Comparison of ENCODE assay signal across 8 cellular contexts in the genomic region with DNA sequence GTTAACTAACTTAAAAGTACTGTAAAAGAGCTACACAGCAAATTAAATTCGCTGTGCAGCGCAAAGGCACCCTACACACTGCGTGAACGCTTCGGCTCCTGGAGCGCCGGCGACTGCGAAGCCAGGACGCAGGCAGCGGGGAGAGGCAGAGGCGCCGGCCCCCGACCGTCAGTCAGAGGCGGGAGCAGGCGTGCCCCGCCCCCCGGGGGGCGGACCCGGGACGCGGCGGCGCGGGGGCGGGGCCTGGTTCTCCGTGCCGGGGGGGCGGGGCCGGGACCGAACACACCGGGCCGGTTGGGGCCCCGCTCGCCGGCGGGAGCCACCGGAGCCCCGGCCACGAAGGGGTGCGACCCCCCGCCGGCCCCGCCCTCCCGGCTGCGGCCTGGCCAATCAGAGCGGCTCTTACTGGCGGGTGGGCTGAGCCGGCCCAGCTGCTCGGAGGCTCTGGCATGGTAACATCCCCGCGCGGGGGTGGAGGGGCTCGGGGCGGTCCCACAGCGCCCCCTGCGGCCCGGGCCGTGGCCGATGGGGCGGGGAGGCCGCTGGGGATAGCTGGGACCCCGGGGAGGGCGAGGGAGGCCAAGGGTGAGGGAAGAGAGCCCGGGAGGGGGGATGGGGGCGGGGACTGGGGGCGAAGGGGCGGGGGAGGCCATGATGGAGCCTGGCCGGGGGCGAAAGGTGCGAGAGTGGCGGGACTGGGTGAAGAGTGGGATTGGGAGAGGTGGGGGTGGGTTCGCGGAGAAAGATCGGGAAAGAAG. TPM values are rescaled to one million over a fixed set of nuclear protein-coding genes. Genes with fewer than 3 reads are reported as not detected.
A peak's percentile ranks its signal among the peaks of the same experiment; 100 is the strongest.
DNase-seq lines count a peak whose midpoint lies in the region; ATAC-seq and TF ChIP-seq lines count a peak whose summit lies in the region.

A gene (plus strand): TSS at position 420 of the 758 bp plus-strand sequence. CDS start 30 bp downstream, at position 450.

- peaks cover 48% of the 10 kb centered on the region for H3K4me1 ChIP-seq in DOHH2 (ENCODE audit: control insufficient read depth, low read length)
- peaks cover 21% of the 10 kb centered on the region for H3K4me1 ChIP-seq in Karpas-422 (ENCODE audit: low read length)
- peaks cover 12 to 32% (median 25%) of the 10 kb centered on the region in 4 donors for H3K4me1 ChIP-seq in stomach

- H3K79me2 ChIP-seq in DOHH2 (ENCODE audit: control insufficient read depth, low read length), result no peaks in the 10 kb centered on the region
- H3K79me2 ChIP-seq in Karpas-422 (ENCODE audit: low read length), result no peaks in the 10 kb centered on the region
- no peaks in the 10 kb centered on the region for H3K79me2 ChIP-seq in neural cell (replicated peaks; ENCODE audit: insufficient read depth, low read length)

- H3K36me3 ChIP-seq in DOHH2 (ENCODE audit: control insufficient read depth, low read length) (no peaks in the 10 kb centered on the region), Karpas-422 (ENCODE audit: insufficient read depth, low read length) (no peaks in the 10 kb centered on the region), neural cell (ENCODE audit: insufficient read depth, low read length) (no peaks in the 10 kb centered on the region), stomach (no peaks in the 10 kb centered on the region)

- peak within 1 kb of the TSS; percentile 78 for H3K9ac ChIP-seq in Karpas-422 (ENCODE audit: low read length)
- peak within 1 kb of the TSS; percentile 47 for H3K9ac ChIP-seq in neural cell (ENCODE audit: low read length)

- POLR2A ChIA-PET in RWPE1 (lab: Yijun Ruan, JAX; ENCODE audit: low non-redundant PET), result interaction anchor here (0.6 to 0.7 kb wide), 3 partner anchors 63 to 360 kb away, joined by 3 to 6 read pairs (median 4); no protein-coding TSS in a partner anchor

- peak; percentile 80 for ATAC-seq in GM21723 (IDR thresholded peaks at IDR 0.05; ENCODE audit: unreplicated experiment)

- 1 to 4% (median 2%) methylated on average over 22 to 76 of the region's 76 CpGs for WGBS in stomach, 5 donors

- H2AFZ ChIP-seq in Karpas-422 (ENCODE audit: low read length) (peak within 1 kb of the TSS; percentile 68), neural cell (ENCODE audit: low read depth, low read length) (peak within 1 kb of the TSS; percentile 58)

- H4K20me1 ChIP-seq in DOHH2 (ENCODE audit: control insufficient read depth, insufficient read depth, low read depth, low read length) (no peaks in the 10 kb centered on the region), Karpas-422 (ENCODE audit: insufficient read depth, low read depth, low read length) (no peaks in the 10 kb centered on the region), neural cell (ENCODE audit: insufficient read depth) (no peaks in the 10 kb centered on the region)

- TF ChIP-seq RAD21 in neural cell (conservative IDR thresholded peaks at IDR 0.05), result peak; percentile 8

- CTCF ChIA-PET in RWPE1 (lab: Yijun Ruan, JAX), result interaction anchor here (0.5 to 1.9 kb wide), 7 partner anchors 13 to 461 kb away, joined by 3 to 6 read pairs (median 4); no protein-coding TSS in a partner anchor

- peak; percentile 95 for DNase-seq in Karpas-422
- peak; percentile 95 for DNase-seq in RWPE1 (ENCODE audit: low spot score)
- peak; percentile 79 for DNase-seq in activated T-helper 9 cell treated with anti-CD3 and anti-CD28 coated beads, Interleukin-2, amount 50 U/mL, for 16 hours (ENCODE audit: low read depth)
- peak; percentile 74 for DNase-seq in fibroblast of the aortic adventitia (ENCODE audit: low read depth)
- peak; percentile 93 for DNase-seq in stomach

- TF ChIP-seq POLR2A in stomach (IDR thresholded peaks at IDR 0.05), result peak in 2 of 4 donors; percentile 56 to 80

- H3K27ac ChIP-seq in DOHH2 (ENCODE audit: low read depth, low read length) (peak within 1 kb of the TSS; percentile 91), Karpas-422 (ENCODE audit: low read length) (peak within 1 kb of the TSS; percentile 69), RWPE1 (peak within 1 kb of the TSS; percentile 89), neural cell (ENCODE audit: low read length) (no peak within 1 kb of the TSS), stomach (peak within 1 kb of the TSS; percentile 59 to 91 (median 89))

- intact Hi-C loops in stomach (cut with DNase I; ENCODE audit: low total_unique reads), result no loop called here

- H3K4me3 ChIP-seq in DOHH2 (ENCODE audit: low read length) (peak within 1 kb of the TSS; percentile 79), Karpas-422 (ENCODE audit: low read length) (peak within 1 kb of the TSS; percentile 66), fibroblast of the aortic adventitia (ENCODE audit: low read depth, low read length) (peak within 1 kb of the TSS; percentile 70), neural cell (ENCODE audit: low read length) (peak within 1 kb of the TSS; percentile 86), stomach (peak within 1 kb of the TSS; percentile 62 to 74 (median 64))

- TF ChIP-seq CTCF in DOHH2 (IDR thresholded peaks at IDR 0.05; ENCODE audit: low read depth, low read length, poor library complexity, severe bottlenecking) (peak; percentile 60), RWPE1 (conservative IDR thresholded peaks at IDR 0.05; ENCODE audit: low read depth) (peak; percentile 37), fibroblast of the aortic adventitia (IDR thresholded peaks at IDR 0.05; ENCODE audit: insufficient read depth, low read length) (peak; percentile 48), neural cell (IDR thresholded peaks at IDR 0.05; ENCODE audit: poor library complexity, severe bottlenecking) (peak; percentile 61), stomach (IDR thresholded peaks at IDR 0.05) (peak in 3 of 7 experiments; percentile 36 to 63 (median 40))

- H3K9me3 ChIP-seq in DOHH2 (ENCODE audit: control insufficient read depth, insufficient read depth, low read length) (no peaks in the 10 kb centered on the region), Karpas-422 (ENCODE audit: low read length) (no peaks in the 10 kb centered on the region), neural cell (ENCODE audit: low read length) (no peaks in the 10 kb centered on the region), stomach (no peaks in the 10 kb centered on the region)

- H3K9me2 ChIP-seq in DOHH2 (replicated peaks; ENCODE audit: control insufficient read depth, low read length) (no peaks in the 10 kb centered on the region), Karpas-422 (replicated peaks; ENCODE audit: insufficient read depth, low read length) (no peaks in the 10 kb centered on the region), neural cell (ENCODE audit: insufficient read depth, low read length) (no peaks in the 10 kb centered on the region)

- H3K4me2 ChIP-seq in DOHH2 (ENCODE audit: low read length), result peak within 1 kb of the TSS; percentile 93
- peak within 1 kb of the TSS; percentile 90 for H3K4me2 ChIP-seq in Karpas-422 (ENCODE audit: low read depth, low read length, poor library complexity, severe bottlenecking)
- H3K4me2 ChIP-seq in neural cell (ENCODE audit: low read length), result peak within 1 kb of the TSS; percentile 71

- H3K27me3 ChIP-seq in DOHH2 (ENCODE audit: control insufficient read depth, low read length), result no peaks in the 10 kb centered on the region
- H3K27me3 ChIP-seq in Karpas-422 (ENCODE audit: low read length), result no peaks in the 10 kb centered on the region
- H3K27me3 ChIP-seq in neural cell (ENCODE audit: insufficient read depth, low read depth, low read length), result no peaks in the 10 kb centered on the region
- H3K27me3 ChIP-seq in stomach, result no peaks in the 10 kb centered on the region

- peaks cover 40% of the 10 kb centered on the region for H3F3A ChIP-seq in DOHH2 (ENCODE audit: control insufficient read depth, insufficient read depth)
- no peaks in the 10 kb centered on the region for H3F3A ChIP-seq in neural cell (ENCODE audit: insufficient read depth, low read length, poor library complexity, severe bottlenecking)

- TF ChIP-seq EP300 in neural cell (conservative IDR thresholded peaks at IDR 0.05; ENCODE audit: poor library complexity, severe bottlenecking), result peak; percentile 32
- TF ChIP-seq EP300 in stomach (IDR thresholded peaks at IDR 0.05), result no peak

TF ChIP-seq in neural cell, 6 proteins besides CTCF, POLR2A, EP300 and RAD21:
- TF ChIP-seq MXI1 (conservative IDR thresholded peaks at IDR 0.05; ENCODE audit: poor library complexity, severe bottlenecking), result peak; percentile 71
- TF ChIP-seq, protein P1, sequence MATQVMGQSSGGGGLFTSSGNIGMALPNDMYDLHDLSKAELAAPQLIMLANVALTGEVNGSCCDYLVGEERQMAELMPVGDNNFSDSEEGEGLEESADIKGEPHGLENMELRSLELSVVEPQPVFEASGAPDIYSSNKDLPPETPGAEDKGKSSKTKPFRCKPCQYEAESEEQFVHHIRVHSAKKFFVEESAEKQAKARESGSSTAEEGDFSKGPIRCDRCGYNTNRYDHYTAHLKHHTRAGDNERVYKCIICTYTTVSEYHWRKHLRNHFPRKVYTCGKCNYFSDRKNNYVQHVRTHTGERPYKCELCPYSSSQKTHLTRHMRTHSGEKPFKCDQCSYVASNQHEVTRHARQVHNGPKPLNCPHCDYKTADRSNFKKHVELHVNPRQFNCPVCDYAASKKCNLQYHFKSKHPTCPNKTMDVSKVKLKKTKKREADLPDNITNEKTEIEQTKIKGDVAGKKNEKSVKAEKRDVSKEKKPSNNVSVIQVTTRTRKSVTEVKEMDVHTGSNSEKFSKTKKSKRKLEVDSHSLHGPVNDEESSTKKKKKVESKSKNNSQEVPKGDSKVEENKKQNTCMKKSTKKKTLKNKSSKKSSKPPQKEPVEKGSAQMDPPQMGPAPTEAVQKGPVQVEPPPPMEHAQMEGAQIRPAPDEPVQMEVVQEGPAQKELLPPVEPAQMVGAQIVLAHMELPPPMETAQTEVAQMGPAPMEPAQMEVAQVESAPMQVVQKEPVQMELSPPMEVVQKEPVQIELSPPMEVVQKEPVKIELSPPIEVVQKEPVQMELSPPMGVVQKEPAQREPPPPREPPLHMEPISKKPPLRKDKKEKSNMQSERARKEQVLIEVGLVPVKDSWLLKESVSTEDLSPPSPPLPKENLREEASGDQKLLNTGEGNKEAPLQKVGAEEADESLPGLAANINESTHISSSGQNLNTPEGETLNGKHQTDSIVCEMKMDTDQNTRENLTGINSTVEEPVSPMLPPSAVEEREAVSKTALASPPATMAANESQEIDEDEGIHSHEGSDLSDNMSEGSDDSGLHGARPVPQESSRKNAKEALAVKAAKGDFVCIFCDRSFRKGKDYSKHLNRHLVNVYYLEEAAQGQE (IDR thresholded peaks at IDR 0.05; ENCODE audit: borderline replicate concordance), result no peak
- TF ChIP-seq TAF1 (IDR thresholded peaks at IDR 0.05; ENCODE audit: low read depth), result peak; percentile 38
- TF ChIP-seq SMC3 (conservative IDR thresholded peaks at IDR 0.05; ENCODE audit: poor library complexity), result no peak
- TF ChIP-seq EZH2 (IDR thresholded peaks at IDR 0.05; ENCODE audit: borderline replicate concordance, insufficient read depth, low read length, poor library complexity, severe bottlenecking), result no peak
- TF ChIP-seq POLR2AphosphoS5 (IDR thresholded peaks at IDR 0.05), result peak; percentile 50

RNA-seq across cellular contexts. Expression of the gene that starts here (rescaled TPM):
- total RNA-seq in Karpas-422 (2014; rRNA removed; shearing (Covaris generic); ENCODE audit: low replicate concordance), result 5.0 and 14.1 TPM in 2 replicates
- total RNA-seq in fibroblast of the aortic adventitia (ENCODE audit: low replicate concordance), result 10.5 and 16.8 TPM in 2 replicates
- polyA plus RNA-seq in neural cell, result 42.0 and 48.4 TPM in 2 replicates
- polyA minus RNA-seq in neural cell, result 23.1 and 28.4 TPM in 2 replicates
- 10 to 100 TPM in 3 of 5 donors, 1 to 10 TPM in 2; 6.7 to 39.7 (median 14.0) TPM for total RNA-seq in stomach
- 10 to 100 TPM in 2 of 3 donors, 1 to 10 TPM in 1; 6.6 to 17.4 (median 12.6) TPM for polyA plus RNA-seq in stomach
